Comparison of ENCODE assay signal across 14 cellular contexts in genomic region chr14:94145902-94146527, GRCh38. TPM values are rescaled to one million over a fixed set of nuclear protein-coding genes. Genes with fewer than 3 reads are reported as not detected.
DNase-seq lines count a peak whose midpoint lies in the region; ATAC-seq and TF ChIP-seq lines count a peak whose summit lies in the region.
"Had no signal": no experiment of that assay in that cellular context is flagged by ENCODE, and none has a peak within 500 bp of the region (broad histone marks: within the 10 kb centered on the region; RNA-seq: fewer than 3 reads in every experiment).

No MANE protein-coding gene starts in this region.

- H3K4me3 ChIP-seq in breast epithelium = no peak overlapping the region
- H3K4me3 ChIP-seq: psoas muscle, SK-N-MC had no signal

- DNase-seq in MCF 10A (ENCODE audit: unreplicated experiment) = peak; percentile 28
- no peak for DNase-seq in breast epithelium (ENCODE audit: low spot score in 2 of 2)
- DNase-seq in NCI-H146 treated with DMSO at 0.1 percent for 48 hours (lab: John Stamatoyannopoulos, UW; ENCODE audit: unreplicated experiment) = peak; percentile 32
- peak; percentile 84 to 91 for DNase-seq in SHP77 (lab: John Stamatoyannopoulos, UW)
- peak; percentile 34 for DNase-seq in osteocyte (ENCODE audit: extremely low spot score, unreplicated experiment)
- no peak for DNase-seq in stimulated activated CD4-positive, alpha-beta T cell treated with anti-CD3 and anti-CD28 coated beads, Interleukin-2, amount 100 ng/mL, for 24 hours
- DNase-seq in DMS114 treated with DMSO at 0.1 percent for 48 hours (lab: John Stamatoyannopoulos, UW; ENCODE audit: unreplicated experiment) = no peak
- DNase-seq: activated T-cell treated with anti-CD3 and anti-CD28 coated beads for 4 hours, erythroblast, psoas muscle had no signal

- no peak for TF ChIP-seq POLR2A in breast epithelium (IDR thresholded peaks at IDR 0.05)

- H3K27me3 Mint-ChIP-seq in MCF 10A (ENCODE audit: insufficient read depth, unreplicated experiment) = peaks cover 30% of the 10 kb centered on the region
- H3K27me3 Mint-ChIP-seq in osteocyte (ENCODE audit: unreplicated experiment) = peaks cover 36% of the 10 kb centered on the region

- H3K27ac ChIP-seq in breast epithelium = no peak overlapping the region
- H3K27ac ChIP-seq: HL-60, psoas muscle, SK-N-MC, VCaP had no signal

- TF ChIP-seq CTCF in MCF 10A (IDR thresholded peaks at IDR 0.05; ENCODE audit: unreplicated experiment) (no peak), breast epithelium (IDR thresholded peaks at IDR 0.05) (no peak), osteocyte (IDR thresholded peaks at IDR 0.05) (no peak)

- H3K4me1 Mint-ChIP-seq in MCF 10A (ENCODE audit: insufficient read depth, unreplicated experiment) (peaks cover 12% of the 10 kb centered on the region), osteocyte (ENCODE audit: unreplicated experiment) (no peaks in the 10 kb centered on the region)

- intact Hi-C loops in MCF 10A (cut with micrococcal nuclease) = no loop called here
- intact Hi-C loops in breast epithelium (cut with DNase I; ENCODE audit: low total_unique reads) = loop anchor here (5.0 kb wide), 1 partner anchor 61 kb away; no protein-coding TSS in a partner anchor

- no peak overlapping the region for H3K27ac Mint-ChIP-seq in MCF 10A (ENCODE audit: low read depth, unreplicated experiment)
- H3K27ac Mint-ChIP-seq in osteocyte (ENCODE audit: unreplicated experiment) = no peak overlapping the region

- CTCF ChIA-PET in MCF 10A (lab: Yijun Ruan, JAX) = interaction anchor here (0.7 to 1.1 kb wide), 2 partner anchors 9 to 35 kb away, joined by 3 to 4 read pairs; no protein-coding TSS in a partner anchor

- no TSS peak for BruUV-seq in MCF 10A (replicated peaks; lab: Mats Ljungman, UMichigan)

- H3K36me3 Mint-ChIP-seq in MCF 10A (ENCODE audit: insufficient read depth, unreplicated experiment) (no peaks in the 10 kb centered on the region), osteocyte (ENCODE audit: unreplicated experiment) (no peaks in the 10 kb centered on the region)

- ATAC-seq in HG02678 (IDR thresholded peaks at IDR 0.05; ENCODE audit: unreplicated experiment) = no peak
- ATAC-seq: psoas muscle had no signal

- H3K4me1 ChIP-seq in breast epithelium = no peaks in the 10 kb centered on the region
- H3K4me1 ChIP-seq: psoas muscle had no signal

- no peaks in the 10 kb centered on the region for H3K27me3 ChIP-seq in breast epithelium

- no peaks in the 10 kb centered on the region for H3K9me3 ChIP-seq in breast epithelium
- H3K9me3 ChIP-seq: psoas muscle had no signal

- H3K9me3 Mint-ChIP-seq in MCF 10A (ENCODE audit: unreplicated experiment) = no peaks in the 10 kb centered on the region
- no peaks in the 10 kb centered on the region for H3K9me3 Mint-ChIP-seq in osteocyte (ENCODE audit: unreplicated experiment)

- POLR2A ChIA-PET in MCF 10A (lab: Yijun Ruan, JAX) = interaction anchor here (0.9 kb wide), 1 partner anchor 120 kb away, joined by 5 read pairs; the partner anchor contains the start of gene OTUB2

- H3K36me3 ChIP-seq in breast epithelium = no peaks in the 10 kb centered on the region

- no peak overlapping the region for H3K4me3 Mint-ChIP-seq in MCF 10A (ENCODE audit: unreplicated experiment)
- H3K4me3 Mint-ChIP-seq in osteocyte (ENCODE audit: unreplicated experiment) = no peak overlapping the region

RNA-seq across cellular contexts. Expression of gene IFI27L2, which starts 16.6 kb away (rescaled TPM):
- total RNA-seq in MCF 10A (2022) (44.3 and 59.3 TPM in 2 replicates), breast epithelium (10 to 100 TPM; 74.2 to 98.8 (median 92.1) TPM), osteocyte (42.5 and 44.7 TPM in 2 replicates)

RNA-seq across cellular contexts. Expression of gene PPP4R4, which starts 28.1 kb away (rescaled TPM):
- total RNA-seq in MCF 10A (2022) (0.66 and 0.91 TPM in 2 replicates), breast epithelium (1 to 10 TPM in 2 of 3 donors, under 1 TPM in 1; 0.48 to 7.9 (median 7.2) TPM), osteocyte (not detected in 2 replicates)

RNA-seq across cellular contexts. Expression of gene IFI27, which starts 35.5 kb away (rescaled TPM):
- 0.63 and 2.0 TPM in 2 replicates for total RNA-seq in MCF 10A (2022)
- 100 to 1,000 TPM; 101 to 196 (median 160) TPM for total RNA-seq in breast epithelium
- 1.5 and 2.6 TPM in 2 replicates for total RNA-seq in osteocyte

Comparison
In these comparisons a context has a peak if more than half of its experiments do, and no peak if none do; other contexts are left out.
1. DNase-seq: peak in MCF 10A (single experiment), NCI-H146 treated with DMSO at 0.1 percent for 48 hours (single experiment), SHP77 (2 of 2) and osteocyte (single experiment); none in breast epithelium (0 of 2), stimulated activated CD4-positive, alpha-beta T cell treated with anti-CD3 and anti-CD28 coated beads, Interleukin-2, amount 100 ng/mL, for 24 hours (0 of 2) and DMS114 treated with DMSO at 0.1 percent for 48 hours (single experiment).
2. RNA of gene IFI27, which starts 35.5 kb away (total RNA-seq): 101 to 196 TPM in breast epithelium; 1.5 to 2.6 TPM in osteocyte and 0.63 to 2.0 TPM in MCF 10A; every median in the first group is over 10 times any median in the second.